15 cellular contexts compared by ENCODE assay signal in the genomic region with DNA sequence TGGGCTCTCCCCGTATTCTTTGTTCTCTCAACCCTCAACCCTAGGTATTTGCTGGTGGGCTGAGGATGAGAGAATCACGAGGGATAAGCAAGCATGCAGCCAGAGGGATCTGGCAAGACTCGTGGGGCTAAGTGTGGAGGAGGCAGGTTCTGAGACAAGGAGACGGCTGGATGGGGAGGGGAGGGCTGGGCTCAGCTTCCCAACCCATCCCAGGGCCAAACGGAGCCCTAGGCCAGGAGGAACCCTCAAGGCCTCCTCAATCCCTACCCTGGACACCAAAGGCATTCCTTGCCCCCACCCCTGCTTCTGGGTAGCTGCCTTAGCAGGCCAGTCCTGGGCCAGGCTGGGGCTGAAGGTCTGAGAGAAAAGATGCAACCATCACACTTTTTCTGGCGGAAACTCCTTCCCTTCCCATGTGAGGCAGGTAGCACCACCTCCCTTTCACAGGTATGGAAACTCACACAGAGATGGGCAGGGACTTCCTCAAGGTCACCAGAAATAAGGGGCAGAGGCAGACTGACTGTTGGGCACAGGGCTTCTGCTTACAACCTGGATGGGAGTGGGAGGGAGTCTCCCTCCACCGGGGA. TPM values are rescaled to one million over a fixed set of nuclear protein-coding genes. Genes with fewer than 3 reads are reported as not detected.
DNase-seq lines count a peak whose midpoint lies in the region; ATAC-seq, FAIRE-seq and TF ChIP-seq lines count a peak whose summit lies in the region.
"Had no signal": no experiment of that assay in that cellular context is flagged by ENCODE, and none has a peak within 500 bp of the region (broad histone marks: within the 10 kb centered on the region; RNA-seq: fewer than 3 reads in every experiment).

No MANE protein-coding gene starts in this region.

- H2BK5ac ChIP-seq in H1 (ENCODE audit: low read depth, low read length): peak overlapping the region; percentile 66; the same call in 1 of the 2 replicates

- H3K27me3 Mint-ChIP-seq in CD4-positive, CD25-positive, alpha-beta regulatory T cell: no peaks in the 10 kb centered on the region

- peaks cover 100% of the 10 kb centered on the region for H3K4me1 ChIP-seq in CD4-positive, CD25-positive, alpha-beta regulatory T cell (ENCODE audit: control insufficient read depth, insufficient read depth, low read length, poor library complexity, severe bottlenecking)
- H3K4me1 ChIP-seq in OCI-LY1 (ENCODE audit: insufficient read depth, low read length, severe bottlenecking) (peaks cover 98% of the 10 kb centered on the region), H1 (replicated peaks in 1 of 4; ENCODE audit: control insufficient read depth in 3 of 4, insufficient read depth in 4 of 4, low read length in 3 of 4) (peaks cover 28 to 67% (median 50%) of the 10 kb centered on the region in 4 experiments), psoas muscle (peaks cover 84% of the 10 kb centered on the region)

- no peaks in the 10 kb centered on the region for H3K9me2 ChIP-seq in OCI-LY1 (ENCODE audit: low read depth, low read length)

- H3K4me1 Mint-ChIP-seq in CD4-positive, CD25-positive, alpha-beta regulatory T cell: peaks cover 11 to 98% (median 80%) of the 10 kb centered on the region in 4 donors

- H3K4me3 ChIP-seq in CD4-positive, CD25-positive, alpha-beta regulatory T cell (ENCODE audit: low read depth, low read length): peak overlapping the region; percentile 5
- H3K4me3 ChIP-seq in OCI-LY1 (ENCODE audit: low read depth, low read length, poor library complexity, severe bottlenecking): peak overlapping the region; percentile 45
- H3K4me3 ChIP-seq in H1 (ENCODE audit: extremely low read depth in 1 of 4, insufficient read depth in 2 of 4, low read depth in 3 of 4, low read length in 4 of 4): no peak overlapping the region
- H3K4me3 ChIP-seq in psoas muscle: peak overlapping the region; percentile 98

- H4K20me1 ChIP-seq in OCI-LY1 (ENCODE audit: insufficient read depth, low read length) (no peaks in the 10 kb centered on the region), H1 (replicated peaks in 1 of 2; ENCODE audit: control insufficient read depth in 1 of 2, insufficient read depth in 2 of 2, low read length in 2 of 2) (peaks cover 2 to 8% of the 10 kb centered on the region in 2 experiments)

- peak overlapping the region; percentile 71 for H3K9ac ChIP-seq in OCI-LY1 (ENCODE audit: low read length)
- no peak overlapping the region for H3K9ac ChIP-seq in H1 (replicated peaks in 1 of 4; ENCODE audit: extremely low read depth in 1 of 4, low read depth in 3 of 4, low read length in 3 of 4)

- H3K14ac ChIP-seq in H1 (ENCODE audit: insufficient read length): no peak overlapping the region

- peaks cover 6% of the 10 kb centered on the region for H3K23me2 ChIP-seq in H1 (ENCODE audit: low read depth, low read length)

- peak overlapping the region; percentile 71 for H3K27ac ChIP-seq in CD4-positive, CD25-positive, alpha-beta regulatory T cell (ENCODE audit: insufficient read depth, low read length, poor library complexity, severe bottlenecking)
- H3K27ac ChIP-seq in OCI-LY1 (ENCODE audit: low read depth, low read length, poor library complexity, severe bottlenecking): peak overlapping the region; percentile 100
- H3K27ac ChIP-seq in H1 (ENCODE audit: low read depth, low read length): no peak overlapping the region
- peak overlapping the region; percentile 99 for H3K27ac ChIP-seq in psoas muscle

- H3K36me3 ChIP-seq in CD4-positive, CD25-positive, alpha-beta regulatory T cell (ENCODE audit: control insufficient read depth, insufficient read depth, low read length): peaks cover 12% of the 10 kb centered on the region
- H3K36me3 ChIP-seq in OCI-LY1 (ENCODE audit: insufficient read depth, low read length) (peaks cover 13% of the 10 kb centered on the region; the same call in 1 of the 2 replicates), H1 (ENCODE audit: control insufficient read depth in 2 of 4, insufficient read depth in 4 of 4, low read length in 3 of 4) (no peaks in the 10 kb centered on the region), psoas muscle (ENCODE audit: insufficient read depth in 1 of 2, low read depth in 1 of 2) (peaks cover 0 to 11% of the 10 kb centered on the region in 2 donors)

- H3K9me3 ChIP-seq in CD4-positive, CD25-positive, alpha-beta regulatory T cell (ENCODE audit: control insufficient read depth in 2 of 2, low read length in 2 of 2): no peaks in the 10 kb centered on the region
- no peaks in the 10 kb centered on the region for H3K9me3 ChIP-seq in OCI-LY1 (ENCODE audit: low read length)
- no peaks in the 10 kb centered on the region for H3K9me3 ChIP-seq in H1 (ENCODE audit: insufficient read depth in 2 of 2, low read depth in 1 of 2, low read length in 1 of 2)
- no peaks in the 10 kb centered on the region for H3K9me3 ChIP-seq in psoas muscle
- H3K9me3 ChIP-seq: BE2C had no signal

- peak overlapping the region; percentile 25 for H2BK15ac ChIP-seq in H1 (ENCODE audit: low read length)

- H3K27me3 ChIP-seq in CD4-positive, CD25-positive, alpha-beta regulatory T cell (ENCODE audit: control insufficient read depth, insufficient read depth, low read length): no peaks in the 10 kb centered on the region
- no peaks in the 10 kb centered on the region for H3K27me3 ChIP-seq in OCI-LY1 (ENCODE audit: insufficient read depth, low read length)
- H3K27me3 ChIP-seq in H1 (replicated peaks in 1 of 4; ENCODE audit: control insufficient read depth in 3 of 4, extremely low read depth in 1 of 4, insufficient read depth in 3 of 4, low read length in 3 of 4): no peaks in the 10 kb centered on the region
- H3K27me3 ChIP-seq in psoas muscle (ENCODE audit: insufficient read depth in 3 of 3, low read length in 2 of 3): no peaks in the 10 kb centered on the region
- H3K27me3 ChIP-seq: BE2C had no signal

- no peak overlapping the region for H4K91ac ChIP-seq in H1 (replicated peaks; ENCODE audit: insufficient read length, low read length)

- H2BK120ac ChIP-seq in H1 (replicated peaks; ENCODE audit: low read depth, low read length): no peak overlapping the region

- H4K8ac ChIP-seq in H1 (ENCODE audit: extremely low read depth, insufficient read depth, low read length): no peak overlapping the region

- H3K56ac ChIP-seq in H1 (replicated peaks; ENCODE audit: insufficient read length, low read depth, low read length): no peak overlapping the region

- ATAC-seq in CD4-positive, CD25-positive, alpha-beta regulatory T cell (ENCODE audit: low read depth in 2 of 2): no peak
- ATAC-seq in psoas muscle (no peak), HG03571 (IDR thresholded peaks at IDR 0.05; ENCODE audit: unreplicated experiment) (no peak)
- ATAC-seq: PC-3 had no signal

- no peak for TF ChIP-seq RAD21 in H1 (IDR thresholded peaks at IDR 0.05 in 1 of 2, conservative IDR thresholded peaks at IDR 0.05 in 1 of 2; ENCODE audit: low read depth in 2 of 2, low read length in 2 of 2)

- no peak for DNase-seq in CD4-positive, CD25-positive, alpha-beta regulatory T cell
- no peak for DNase-seq in H1 (ENCODE audit: low read depth in 1 of 2, low spot score in 2 of 2)
- DNase-seq in psoas muscle: peak; percentile 17 to 51
- DNase-seq in stimulated activated CD4-positive, alpha-beta T cell treated with anti-CD3 and anti-CD28 coated beads, Interleukin-12 subunit alpha, Interleukin-12 subunit beta, amount 100 ng/mL, for 4 hours: no peak
- no peak for DNase-seq in GOT3 (lab: John Stamatoyannopoulos, UW)
- no peak for DNase-seq in NCI-H2081 treated with DMSO at 0.1 percent for 48 hours (lab: John Stamatoyannopoulos, UW)
- DNase-seq: BE2C; NCI-H2081; PC-3; stimulated activated CD4-positive, alpha-beta T cell treated with anti-CD3 and anti-CD28 coated beads, Interleukin-4, amount 100 ng/mL, for 1 hour had no signal

- no peak overlapping the region for H3K4ac ChIP-seq in H1 (replicated peaks; ENCODE audit: insufficient read length, low read depth, low read length)

- POLR2A ChIA-PET in H1 (lab: Charles Lee; ENCODE audit: partially characterized antibody): interaction anchor here (16.1 kb wide), 1 partner anchor 8 kb away, joined by 166 read pairs; a partner anchor contains a TSS

- H3K18ac ChIP-seq in H1 (ENCODE audit: extremely low read depth, low read length): no peak overlapping the region

- CTCF ChIA-PET in H1 (lab: Charles Lee; ENCODE audit: partially characterized antibody): interaction anchor here (1.4 to 17.4 kb wide), 3 partner anchors 8 to 114 kb away, joined by 3 to 236 read pairs (median 111); a partner anchor contains a TSS

- TF ChIP-seq POLR2A in H1 (IDR thresholded peaks at IDR 0.05; ENCODE audit: control extremely low read depth in 1 of 2, low read depth in 2 of 2, low read length in 2 of 2): no peak

- peaks cover 70% of the 10 kb centered on the region for H3K79me2 ChIP-seq in OCI-LY1 (ENCODE audit: insufficient read depth, low read length)
- peaks cover 12 to 90% of the 10 kb centered on the region in 2 experiments for H3K79me2 ChIP-seq in H1 (ENCODE audit: control insufficient read depth in 1 of 2, insufficient read depth in 2 of 2, low read length in 2 of 2)

- TF ChIP-seq EP300 in H1 (IDR thresholded peaks at IDR 0.05; ENCODE audit: borderline replicate concordance in 1 of 2, low read depth in 2 of 2, low read length in 2 of 2): no peak

- no peaks in the 10 kb centered on the region for H3K9me3 Mint-ChIP-seq in CD4-positive, CD25-positive, alpha-beta regulatory T cell

- intact Hi-C loops in psoas muscle (cut with DNase I): no loop called here

- H3K79me1 ChIP-seq in H1 (ENCODE audit: low read depth, low read length): peaks cover 50% of the 10 kb centered on the region

- H2AK5ac ChIP-seq in H1 (ENCODE audit: low read depth, low read length): peak overlapping the region; percentile 90

- TF ChIP-seq CTCF in OCI-LY1 (IDR thresholded peaks at IDR 0.05; ENCODE audit: low read length): no peak
- TF ChIP-seq CTCF in H1 (IDR thresholded peaks at IDR 0.05; ENCODE audit: control extremely low read depth in 1 of 3, insufficient read depth in 1 of 3, low read depth in 1 of 3, low read length in 3 of 3): no peak
- no peak for TF ChIP-seq CTCF in psoas muscle (IDR thresholded peaks at IDR 0.05)

- H3K36me3 Mint-ChIP-seq in CD4-positive, CD25-positive, alpha-beta regulatory T cell: peaks cover 11% of the 10 kb centered on the region

- peak overlapping the region; percentile 45 to 86 (median 68) for H3K4me3 Mint-ChIP-seq in CD4-positive, CD25-positive, alpha-beta regulatory T cell

- H2AFZ ChIP-seq in OCI-LY1 (ENCODE audit: low read length) (no peak overlapping the region), H1 (ENCODE audit: low read length) (no peak overlapping the region)

- H3K4me2 ChIP-seq in OCI-LY1 (ENCODE audit: low read length): peak overlapping the region; percentile 97
- H3K4me2 ChIP-seq in H1 (ENCODE audit: insufficient read depth in 1 of 2, low read depth in 2 of 2, low read length in 2 of 2): no peak overlapping the region

- no peak overlapping the region for H3K23ac ChIP-seq in H1 (ENCODE audit: insufficient read length)

- WGBS in H1 (ENCODE audit: extremely low coverage in 1 of 2, insufficient coverage in 1 of 2, insufficient read length in 1 of 2, insufficient replicate concordance in 2 of 2, low coverage in 1 of 2, low lambda C conversion rate in 2 of 2, missing lambda C conversion rate in 1 of 2), 2 experiments: 75% methylated on average over 6 of the region's 7 CpGs; no CpG with 5 or more reads in 1 of the 2 experiments
- WGBS in psoas muscle, 3 donors: 26 to 38% (median 27%) methylated on average over 6 to 7 of the region's 7 CpGs

- H4K5ac ChIP-seq in H1 (ENCODE audit: insufficient read length, low read depth, low read length): no peak overlapping the region

- peak overlapping the region in 2 of 3 donors; percentile 65 to 100 for H3K27ac Mint-ChIP-seq in CD4-positive, CD25-positive, alpha-beta regulatory T cell

- peak overlapping the region; percentile 81; the same call in 1 of the 2 replicates for H2BK12ac ChIP-seq in H1 (ENCODE audit: low read depth, low read length)

- no peak for FAIRE-seq in H1 (lab: Jason Lieb, UNC)
- FAIRE-seq: G401.6, TTC549, urothelium cell line had no signal

- H2BK20ac ChIP-seq in H1 (ENCODE audit: low read length): no peak overlapping the region

- H3F3A ChIP-seq in OCI-LY1 (ENCODE audit: insufficient read depth, low read length): no peaks in the 10 kb centered on the region

RNA-seq across cellular contexts. Expression of a gene that starts 6.2 kb away (rescaled TPM):
- 186 TPM for total RNA-seq in CD4-positive, CD25-positive, alpha-beta regulatory T cell
- 10 to 100 TPM in 1 of 4 donors, 1 to 10 TPM in 3; 4.6 to 11.5 (median 6.4) TPM for polyA plus RNA-seq in CD4-positive, CD25-positive, alpha-beta regulatory T cell
- total RNA-seq in H1 (2021; fragmentation: NEBNext Ultra II Directional; extraction: Animal tissue kit (Norgen Biotek cat#: 25700)): 17.3 and 19.5 TPM in 2 replicates
- polyA plus RNA-seq in H1 (2011; rRNA removed) (20.3 and 44.4 TPM in 2 replicates), psoas muscle (10 to 100 TPM; 43.1 to 65.3 (median 58.4) TPM)
- polyA plus RNA-seq in H1 (2011; cell fraction: cytosol; rRNA removed): 12.4 TPM
- 19.5 TPM for polyA plus RNA-seq in H1 (2011; cell fraction: nucleus; rRNA removed)
- 10.3 to 14.6 TPM (median 12.8 TPM) in 4 replicates for polyA plus RNA-seq in H1 (2012, experiment 1 of 2)
- polyA plus RNA-seq in H1 (2012, experiment 2 of 2): 8.1 TPM
- polyA plus RNA-seq in H1 (2013, experiment 1 of 2): 9.1 TPM
- 8.8 TPM for polyA plus RNA-seq in H1 (2013, experiment 2 of 2)
- 6.7 and 7.7 TPM in 2 replicates for polyA minus RNA-seq in H1 (2011; rRNA and poly(A)+ RNA removed)
- polyA minus RNA-seq in H1 (2011; cell fraction: cytosol; rRNA and poly(A)+ RNA removed): 14.5 TPM
- 9.3 TPM for polyA minus RNA-seq in H1 (2011; cell fraction: nucleus; rRNA and poly(A)+ RNA removed)
- total RNA-seq in psoas muscle: 100 to 1,000 TPM; 126 to 258 (median 188) TPM

Comparison
In these comparisons a context has a peak if more than half of its experiments do, and no peak if none do; other contexts are left out.
1. DNase-seq: peak in psoas muscle (2 of 2); none in CD4-positive, CD25-positive, alpha-beta regulatory T cell (0 of 3), H1 (0 of 2), stimulated activated CD4-positive, alpha-beta T cell treated with anti-CD3 and anti-CD28 coated beads, Interleukin-12 subunit alpha, Interleukin-12 subunit beta, amount 100 ng/mL, for 4 hours (single experiment), GOT3 (single experiment) and NCI-H2081 treated with DMSO at 0.1 percent for 48 hours (single experiment).
2. H3K4me3 ChIP-seq: peak in CD4-positive, CD25-positive, alpha-beta regulatory T cell (single experiment), OCI-LY1 (single experiment) and psoas muscle (single experiment); none in H1 (0 of 4).